In genomic region chr2:149028891-149029290, GRCh38 we compare ENCODE assay signal across 23 cellular contexts. TPM values are rescaled to one million over a fixed set of nuclear protein-coding genes. Genes with fewer than 3 reads are reported as not detected.
DNase-seq lines count a peak whose midpoint lies in the region; ATAC-seq and TF ChIP-seq lines count a peak whose summit lies in the region.
"Had no signal": no experiment of that assay in that cellular context is flagged by ENCODE, and none has a peak within 500 bp of the region (broad histone marks: within the 10 kb centered on the region; RNA-seq: fewer than 3 reads in every experiment).

No MANE protein-coding gene starts in this region.

- BruUV-seq in mammary epithelial cell (replicated peaks; lab: Mats Ljungman, UMichigan) (no TSS peak), MCF 10A (replicated peaks; lab: Mats Ljungman, UMichigan) (no TSS peak)

- H3K4ac ChIP-seq in trophoblast cell (ENCODE audit: low read depth, low read length): no peak overlapping the region

- H2AFZ ChIP-seq in mammary epithelial cell (ENCODE audit: low read depth, low read length) (peak overlapping the region; percentile 4), trophoblast cell (ENCODE audit: insufficient read depth, low read length, poor library complexity) (no peak overlapping the region)

- H4K12ac ChIP-seq in trophoblast cell (ENCODE audit: low read depth, low read length): no peak overlapping the region

- H2AK5ac ChIP-seq in trophoblast cell (ENCODE audit: low read length): no peak overlapping the region

- H2BK12ac ChIP-seq in trophoblast cell (ENCODE audit: low read length): no peak overlapping the region

- no peak for TF ChIP-seq POLR2A in esophagus muscularis mucosa (IDR thresholded peaks at IDR 0.05; ENCODE audit: low read depth)
- no peak for TF ChIP-seq POLR2A in gastrocnemius medialis (IDR thresholded peaks at IDR 0.05)

- POLR2A ChIA-PET in MCF 10A (lab: Yijun Ruan, JAX): interaction anchor here (0.6 to 1.6 kb wide), 2 partner anchors 9 to 18 kb away, joined by 4 to 5 read pairs; no protein-coding TSS in a partner anchor

- no peaks in the 10 kb centered on the region for H3K27me3 ChIP-seq in mammary epithelial cell (ENCODE audit: insufficient read depth, low read length)
- H3K27me3 ChIP-seq in esophagus muscularis mucosa: peaks cover 0 to 12% (median 0%) of the 10 kb centered on the region in 4 donors
- H3K27me3 ChIP-seq in trophoblast cell (ENCODE audit: insufficient read depth, low read length): no peaks in the 10 kb centered on the region
- H3K27me3 ChIP-seq in gastrocnemius medialis: peaks cover 0 to 4% (median 0%) of the 10 kb centered on the region in 3 donors
- H3K27me3 ChIP-seq: BE2C; BLaER1 treated with 17β-estradiol and CSF1 and Interleukin-3, amounts not matched to agents 10 nM and 100 nM had no signal

- dilution Hi-C loops in mammary epithelial cell (cut with HindIII; ENCODE audit: low sequenced_read_pairs): no loop called here

- no peak for DNase-seq in mammary epithelial cell
- DNase-seq in MCF 10A (ENCODE audit: unreplicated experiment): no peak
- peak; percentile 64 for DNase-seq in esophagus muscularis mucosa (ENCODE audit: extremely low spot score)
- DNase-seq in trophoblast cell: peak in 1 of 2 donors; percentile 65
- no peak for DNase-seq in type B pancreatic cell (ENCODE audit: extremely low spot score, unreplicated experiment)
- DNase-seq in gastrocnemius medialis: no peak
- DNase-seq in NCI-H1092 treated with DMSO at 0.1 percent for 48 hours (lab: John Stamatoyannopoulos, UW): no peak
- no peak for DNase-seq in HPDE6-E6E7 (ENCODE audit: extremely low spot score)
- DNase-seq: 8988T; ACHN; AML-193; BE2C; Calu3; CD4-positive, alpha-beta T cell; CD8-positive, alpha-beta memory T cell; DMS53; DMS79 treated with DMSO at 0.1 percent for 48 hours; GOT3; HFFc6 had no signal

- H3K4me1 Mint-ChIP-seq in MCF 10A (ENCODE audit: insufficient read depth, unreplicated experiment) (peaks cover 15% of the 10 kb centered on the region), type B pancreatic cell (ENCODE audit: unreplicated experiment) (peaks cover 43% of the 10 kb centered on the region)

- H3K14ac ChIP-seq in trophoblast cell (ENCODE audit: low read length): no peak overlapping the region

- H3K27ac Mint-ChIP-seq in MCF 10A (ENCODE audit: low read depth, unreplicated experiment) (no peak overlapping the region), type B pancreatic cell (peak overlapping the region; percentile 77)
- H3K27ac Mint-ChIP-seq: CD14-positive monocyte; CD4-positive, alpha-beta T cell; HFFc6 had no signal

- TF ChIP-seq CTCF in mammary epithelial cell (conservative IDR thresholded peaks at IDR 0.05 in 1 of 2, IDR thresholded peaks at IDR 0.05 in 1 of 2; ENCODE audit: extremely low read depth in 1 of 2, insufficient read depth in 1 of 2, low read depth in 1 of 2, low read length in 2 of 2) (no peak), MCF 10A (IDR thresholded peaks at IDR 0.05; ENCODE audit: unreplicated experiment) (no peak), esophagus muscularis mucosa (IDR thresholded peaks at IDR 0.05) (no peak), type B pancreatic cell (conservative IDR thresholded peaks at IDR 0.05) (no peak), gastrocnemius medialis (IDR thresholded peaks at IDR 0.05 in 4 of 5, conservative IDR thresholded peaks at IDR 0.05 in 1 of 5) (no peak)

- H3K4me3 Mint-ChIP-seq in MCF 10A (ENCODE audit: unreplicated experiment) (no peak overlapping the region), type B pancreatic cell (no peak overlapping the region)
- H3K4me3 Mint-ChIP-seq: CD14-positive monocyte; CD4-positive, alpha-beta T cell; CD8-positive, alpha-beta memory T cell; HFFc6 had no signal

- no peaks in the 10 kb centered on the region for H3K79me2 ChIP-seq in mammary epithelial cell (ENCODE audit: insufficient read depth, low read length)
- H3K79me2 ChIP-seq in trophoblast cell (ENCODE audit: control insufficient read depth, insufficient read depth, low read length, poor library complexity): no peaks in the 10 kb centered on the region

- 97% methylated on average over 2 of the region's 2 CpGs for WGBS in mammary epithelial cell (ENCODE audit: low coverage, missing lambda C conversion rate)
- WGBS in esophagus muscularis mucosa: 79% methylated on average over 2 of the region's 2 CpGs
- no CpG with 5 or more reads among the region's 2 CpGs for WGBS in trophoblast cell (ENCODE audit: extremely low coverage, insufficient coverage, insufficient read length)

- TF ChIP-seq EP300 in esophagus muscularis mucosa (IDR thresholded peaks at IDR 0.05): no peak

- peaks cover 25% of the 10 kb centered on the region for H3K4me1 ChIP-seq in mammary epithelial cell (ENCODE audit: insufficient read depth, low read length)
- H3K4me1 ChIP-seq in esophagus muscularis mucosa: no peaks in the 10 kb centered on the region
- H3K4me1 ChIP-seq in trophoblast cell (ENCODE audit: control insufficient read depth in 1 of 2, insufficient read depth in 2 of 2, low read length in 2 of 2): peaks cover 13% of the 10 kb centered on the region in 2 experiments
- H3K4me1 ChIP-seq in gastrocnemius medialis: no peaks in the 10 kb centered on the region
- H3K4me1 ChIP-seq: A549, BE2C had no signal

- H3K9me3 Mint-ChIP-seq in MCF 10A (ENCODE audit: unreplicated experiment) (no peaks in the 10 kb centered on the region), type B pancreatic cell (no peaks in the 10 kb centered on the region)
- H3K9me3 Mint-ChIP-seq: CD14-positive monocyte; CD4-positive, alpha-beta T cell; CD8-positive, alpha-beta memory T cell; HFFc6 had no signal

- no peak overlapping the region for H4K8ac ChIP-seq in trophoblast cell (ENCODE audit: low read depth, low read length)

- H3K27me3 Mint-ChIP-seq in MCF 10A (ENCODE audit: insufficient read depth, unreplicated experiment) (no peaks in the 10 kb centered on the region), type B pancreatic cell (peaks cover 9% of the 10 kb centered on the region)

- no peak overlapping the region for H2BK5ac ChIP-seq in trophoblast cell (ENCODE audit: low read depth, low read length, poor library complexity)

- no peak overlapping the region for H3K23ac ChIP-seq in trophoblast cell (ENCODE audit: low read length)

- no peak overlapping the region for H3K18ac ChIP-seq in trophoblast cell (ENCODE audit: low read length)

- H3K79me1 ChIP-seq in trophoblast cell (ENCODE audit: low read length): peaks cover 3% of the 10 kb centered on the region

- H2BK120ac ChIP-seq in trophoblast cell (ENCODE audit: insufficient read depth, low read length, poor library complexity): no peak overlapping the region

- H3K4me3 ChIP-seq in mammary epithelial cell (replicated peaks in 1 of 3; ENCODE audit: insufficient read depth in 1 of 3, low read depth in 2 of 3, low read length in 3 of 3): no peak overlapping the region
- no peak overlapping the region for H3K4me3 ChIP-seq in esophagus muscularis mucosa
- H3K4me3 ChIP-seq in trophoblast cell (ENCODE audit: low read depth, low read length): no peak overlapping the region
- H3K4me3 ChIP-seq in gastrocnemius medialis: no peak overlapping the region
- H3K4me3 ChIP-seq: A549; BLaER1 treated with 17β-estradiol and CSF1 and Interleukin-3, amounts not matched to agents 10 nM and 100 nM; HAP-1 had no signal

- ATAC-seq in gastrocnemius medialis: no peak
- ATAC-seq: A549 had no signal

- H3K36me3 Mint-ChIP-seq in MCF 10A (ENCODE audit: insufficient read depth, unreplicated experiment): no peaks in the 10 kb centered on the region
- peaks cover 3% of the 10 kb centered on the region for H3K36me3 Mint-ChIP-seq in type B pancreatic cell
- H3K36me3 Mint-ChIP-seq: CD14-positive monocyte had no signal

- H3K9me3 ChIP-seq in mammary epithelial cell (replicated peaks; ENCODE audit: insufficient read depth, low read length): no peaks in the 10 kb centered on the region
- no peaks in the 10 kb centered on the region for H3K9me3 ChIP-seq in esophagus muscularis mucosa
- no peaks in the 10 kb centered on the region for H3K9me3 ChIP-seq in trophoblast cell (ENCODE audit: insufficient read depth, low read depth, low read length)
- no peaks in the 10 kb centered on the region for H3K9me3 ChIP-seq in gastrocnemius medialis
- H3K9me3 ChIP-seq: A549; BE2C; BLaER1 treated with 17β-estradiol and CSF1 and Interleukin-3, amounts not matched to agents 10 nM and 100 nM; HAP-1 had no signal

- H3K36me3 ChIP-seq in mammary epithelial cell (ENCODE audit: insufficient read depth, low read length) (no peaks in the 10 kb centered on the region), esophagus muscularis mucosa (no peaks in the 10 kb centered on the region), trophoblast cell (ENCODE audit: control insufficient read depth in 1 of 2, insufficient read depth in 2 of 2, low read length in 2 of 2) (no peaks in the 10 kb centered on the region), gastrocnemius medialis (no peaks in the 10 kb centered on the region)
- H3K36me3 ChIP-seq: BE2C; BLaER1 treated with 17β-estradiol and CSF1 and Interleukin-3, amounts not matched to agents 10 nM and 100 nM; HAP-1 had no signal

- H4K20me1 ChIP-seq in mammary epithelial cell (ENCODE audit: insufficient read depth, low read length): no peaks in the 10 kb centered on the region
- H4K20me1 ChIP-seq: BLaER1 treated with 17β-estradiol and CSF1 and Interleukin-3, amounts not matched to agents 10 nM and 100 nM had no signal

- CTCF ChIA-PET in mammary epithelial cell (lab: Charles Lee; ENCODE audit: low non-redundant PET): no interaction called here
- CTCF ChIA-PET in MCF 10A (lab: Yijun Ruan, JAX): interaction anchor here (0.9 to 7.4 kb wide), 5 partner anchors 9 to 532 kb away, joined by 3 to 66 read pairs (median 5); no protein-coding TSS in a partner anchor

- no peak overlapping the region for H3K9ac ChIP-seq in mammary epithelial cell (ENCODE audit: insufficient read depth, low read length)
- H3K9ac ChIP-seq in trophoblast cell (ENCODE audit: low read length): no peak overlapping the region
- H3K9ac ChIP-seq: BLaER1 treated with 17β-estradiol and CSF1 and Interleukin-3, amounts not matched to agents 10 nM and 100 nM had no signal

- in situ Hi-C loops in mammary epithelial cell (cut with MboI; ENCODE audit: low sequenced_read_pairs in 2 of 2): no loop called here
- in situ Hi-C loops in gastrocnemius medialis (cut with MboI; ENCODE audit: low sequenced_read_pairs in 4 of 4): no loop called here

- intact Hi-C loops in mammary epithelial cell (cut with micrococcal nuclease): no loop called here
- intact Hi-C loops in MCF 10A (cut with micrococcal nuclease): no loop called here
- intact Hi-C loops in esophagus muscularis mucosa (cut with DNase I): no loop called here
- intact Hi-C loops in gastrocnemius medialis (cut with DNase I; ENCODE audit: low total_unique reads): no loop called here

- peak overlapping the region; percentile 16 for H3K4me2 ChIP-seq in mammary epithelial cell (ENCODE audit: insufficient read depth, low read depth, low read length)
- no peak overlapping the region for H3K4me2 ChIP-seq in trophoblast cell (ENCODE audit: low read length)
- H3K4me2 ChIP-seq: A549; BLaER1 treated with 17β-estradiol and CSF1 and Interleukin-3, amounts not matched to agents 10 nM and 100 nM had no signal

- no peak overlapping the region for H3K27ac ChIP-seq in mammary epithelial cell (ENCODE audit: insufficient read depth, low read depth, low read length)
- no peak overlapping the region for H3K27ac ChIP-seq in esophagus muscularis mucosa (replicated peaks in 1 of 4)
- H3K27ac ChIP-seq in trophoblast cell (ENCODE audit: low read depth, low read length): no peak overlapping the region
- H3K27ac ChIP-seq in gastrocnemius medialis: no peak overlapping the region
- H3K27ac ChIP-seq: A549; BLaER1 treated with 17β-estradiol and CSF1 and Interleukin-3, amounts not matched to agents 10 nM and 100 nM had no signal

- H4K91ac ChIP-seq in trophoblast cell (ENCODE audit: low read depth, low read length): peak overlapping the region; percentile 20

RNA-seq across cellular contexts. Expression of gene LYPD6B, which starts 9.6 kb away (rescaled TPM):
- total RNA-seq in mammary epithelial cell: 1 to 10 TPM in 1 of 2 donors, under 1 TPM in 1; 0.33 to 3.0 TPM
- 0.29 TPM for polyA plus RNA-seq in mammary epithelial cell
- polyA minus RNA-seq in mammary epithelial cell: not detected
- total RNA-seq in MCF 10A (2022): 0.37 TPM in 2 replicates
- total RNA-seq in esophagus muscularis mucosa: not detected
- polyA plus RNA-seq in trophoblast cell (2013): 43.9 and 44.9 TPM in 2 replicates
- total RNA-seq in type B pancreatic cell (ENCODE audit: low replicate concordance): 23.7 and 40.1 TPM in 2 replicates
- not detected for total RNA-seq in gastrocnemius medialis
- total RNA-seq: CD4-positive, alpha-beta T cell; CD8-positive, alpha-beta memory T cell had no signal
- polyA plus RNA-seq: A549; CD14-positive monocyte; CD8-positive, alpha-beta memory T cell had no signal
